In the genomic region with DNA sequence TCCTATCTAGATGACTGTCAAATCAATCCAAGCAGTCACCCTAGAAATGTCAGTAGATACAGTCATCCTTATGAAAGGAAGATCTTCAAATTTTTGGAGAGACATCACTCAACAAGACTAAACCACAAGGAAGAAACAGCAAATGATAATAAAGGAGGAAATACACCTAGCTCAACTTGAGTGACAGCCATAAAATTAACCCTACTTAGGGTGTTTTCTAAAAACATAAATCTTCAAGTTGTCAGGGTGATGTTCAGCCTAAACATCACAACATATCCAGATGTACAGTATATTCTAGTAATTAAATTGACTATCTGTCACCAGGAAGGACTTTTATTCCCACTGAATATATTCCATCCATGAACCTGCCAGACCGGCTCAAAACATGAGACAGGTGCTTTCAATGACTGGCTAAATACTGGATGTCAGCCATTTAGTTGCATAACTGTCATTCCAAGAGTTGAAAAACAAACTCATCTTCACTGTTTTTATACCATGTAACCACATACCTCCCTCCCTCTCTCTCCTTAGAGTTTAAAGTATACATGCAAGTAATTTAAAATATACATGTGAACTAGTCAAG, we compare ENCODE assay signal across 11 cellular contexts.
DNase-seq lines count a peak whose midpoint lies in the region; ATAC-seq and TF ChIP-seq lines count a peak whose summit lies in the region.
"Had no signal": no experiment of that assay in that cellular context is flagged by ENCODE, and none has a peak within 500 bp of the region (broad histone marks: within the 10 kb centered on the region; RNA-seq: fewer than 3 reads in every experiment).

No MANE protein-coding gene starts in this region.

- TF ChIP-seq CTCF in epithelial cell of esophagus (IDR thresholded peaks at IDR 0.05; ENCODE audit: insufficient read depth, low read depth, low read length, missing control alignments) (no peak), neural cell (IDR thresholded peaks at IDR 0.05; ENCODE audit: poor library complexity, severe bottlenecking) (no peak)

- intact Hi-C loops in activated CD4-positive, alpha-beta T cell treated with anti-CD3 and anti-CD28 coated beads, Interleukin-2, amount 10 ng/mL, durations not matched to agents 24 days and 14 days (cut with micrococcal nuclease) = no loop called here

- DNase-seq in HEK293T (ENCODE audit: extremely low spot score) = no peak
- peak; percentile 48 for DNase-seq in NCI-H510A treated with DMSO at 0.1 percent for 48 hours (lab: John Stamatoyannopoulos, UW)
- peak; percentile 81 for DNase-seq in epithelial cell of esophagus (ENCODE audit: low read depth)
- no peak for DNase-seq in NOMO-1 treated with dmso at 0.1 percent for 144 hours (lab: John Stamatoyannopoulos, UW; ENCODE audit: unreplicated experiment)
- DNase-seq in activated CD4-positive, alpha-beta T cell treated with anti-CD3 and anti-CD28 coated beads, Interleukin-2, amount 10 ng/mL, durations not matched to agents 24 days and 14 days = no peak
- DNase-seq: activated CD4-positive, alpha-beta T cell treated with anti-CD3 and anti-CD28 coated beads, Interleukin-2, amount 50 U/mL, for 48 hours; CD8-positive, alpha-beta T cell; T-helper 17 cell had no signal

- H3K4me3 Mint-ChIP-seq in activated CD4-positive, alpha-beta T cell treated with anti-CD3 and anti-CD28 coated beads, Interleukin-2, amount 10 ng/mL, durations not matched to agents 24 days and 14 days = no peak overlapping the region
- H3K4me3 Mint-ChIP-seq: CD8-positive, alpha-beta T cell; T-helper 17 cell had no signal

- H3F3A ChIP-seq in neural cell (ENCODE audit: insufficient read depth, low read length, poor library complexity, severe bottlenecking) = no peaks in the 10 kb centered on the region

- H3K4me1 Mint-ChIP-seq in activated CD4-positive, alpha-beta T cell treated with anti-CD3 and anti-CD28 coated beads, Interleukin-2, amount 10 ng/mL, durations not matched to agents 24 days and 14 days = no peaks in the 10 kb centered on the region
- H3K4me1 Mint-ChIP-seq: T-helper 17 cell had no signal

- no peaks in the 10 kb centered on the region for H3K36me3 Mint-ChIP-seq in activated CD4-positive, alpha-beta T cell treated with anti-CD3 and anti-CD28 coated beads, Interleukin-2, amount 10 ng/mL, durations not matched to agents 24 days and 14 days (ENCODE audit: low read depth)

- CTCF ChIA-PET in HEK293T (lab: Yijun Ruan, JAX) = no interaction called here

- no peaks in the 10 kb centered on the region for H3K79me2 ChIP-seq in neural cell (replicated peaks; ENCODE audit: insufficient read depth, low read length)

- H3K9me3 Mint-ChIP-seq in activated CD4-positive, alpha-beta T cell treated with anti-CD3 and anti-CD28 coated beads, Interleukin-2, amount 10 ng/mL, durations not matched to agents 24 days and 14 days = peaks cover 5% of the 10 kb centered on the region

- H4K20me1 ChIP-seq in neural cell (ENCODE audit: insufficient read depth) = no peaks in the 10 kb centered on the region

- H3K27me3 ChIP-seq in neural cell (ENCODE audit: insufficient read depth, low read depth, low read length) = no peaks in the 10 kb centered on the region
- H3K27me3 ChIP-seq: body of pancreas had no signal

- ATAC-seq in GM19467 (IDR thresholded peaks at IDR 0.05; ENCODE audit: unreplicated experiment) = no peak
- ATAC-seq: CD8-positive, alpha-beta T cell; T-helper 17 cell had no signal

- POLR2A ChIA-PET in HEK293T (lab: Yijun Ruan, JAX) = no interaction called here

- TF ChIP-seq RAD21 in neural cell (conservative IDR thresholded peaks at IDR 0.05) = no peak

- no peaks in the 10 kb centered on the region for H3K9me2 ChIP-seq in neural cell (ENCODE audit: insufficient read depth, low read length)

- no peak overlapping the region for H3K27ac ChIP-seq in neural cell (ENCODE audit: low read length)

- H3K9ac ChIP-seq in neural cell (ENCODE audit: low read length) = no peak overlapping the region

- no peak overlapping the region for H3K4me2 ChIP-seq in neural cell (ENCODE audit: low read length)

- no peak overlapping the region for H2AFZ ChIP-seq in neural cell (ENCODE audit: low read depth, low read length)

- H3K27ac Mint-ChIP-seq in activated CD4-positive, alpha-beta T cell treated with anti-CD3 and anti-CD28 coated beads, Interleukin-2, amount 10 ng/mL, durations not matched to agents 24 days and 14 days = no peak overlapping the region
- H3K27ac Mint-ChIP-seq: CD8-positive, alpha-beta T cell; T-helper 17 cell had no signal

- peak; percentile 87 for TF ChIP-seq EP300 in neural cell (conservative IDR thresholded peaks at IDR 0.05; ENCODE audit: poor library complexity, severe bottlenecking)

- H3K36me3 ChIP-seq in neural cell (ENCODE audit: insufficient read depth, low read length) = no peaks in the 10 kb centered on the region

- no peaks in the 10 kb centered on the region for H3K27me3 Mint-ChIP-seq in activated CD4-positive, alpha-beta T cell treated with anti-CD3 and anti-CD28 coated beads, Interleukin-2, amount 10 ng/mL, durations not matched to agents 24 days and 14 days
- H3K27me3 Mint-ChIP-seq: T-helper 17 cell had no signal

- H3K4me3 ChIP-seq in epithelial cell of esophagus (ENCODE audit: low read length) (no peak overlapping the region), neural cell (ENCODE audit: low read length) (no peak overlapping the region)
- H3K4me3 ChIP-seq: body of pancreas had no signal

- peaks cover 5% of the 10 kb centered on the region for H3K9me3 ChIP-seq in neural cell (ENCODE audit: low read length)

TF ChIP-seq in HEK293T, 16 proteins besides CTCF, POLR2A, EP300 and RAD21:
- no peak for TF ChIP-seq LEF1 (IDR thresholded peaks at IDR 0.05; ENCODE audit: borderline replicate concordance)
- TF ChIP-seq, protein P1, sequence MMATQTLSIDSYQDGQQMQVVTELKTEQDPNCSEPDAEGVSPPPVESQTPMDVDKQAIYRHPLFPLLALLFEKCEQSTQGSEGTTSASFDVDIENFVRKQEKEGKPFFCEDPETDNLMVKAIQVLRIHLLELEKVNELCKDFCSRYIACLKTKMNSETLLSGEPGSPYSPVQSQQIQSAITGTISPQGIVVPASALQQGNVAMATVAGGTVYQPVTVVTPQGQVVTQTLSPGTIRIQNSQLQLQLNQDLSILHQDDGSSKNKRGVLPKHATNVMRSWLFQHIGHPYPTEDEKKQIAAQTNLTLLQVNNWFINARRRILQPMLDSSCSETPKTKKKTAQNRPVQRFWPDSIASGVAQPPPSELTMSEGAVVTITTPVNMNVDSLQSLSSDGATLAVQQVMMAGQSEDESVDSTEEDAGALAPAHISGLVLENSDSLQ (IDR thresholded peaks at IDR 0.05) = peak; percentile 83

TF ChIP-seq in neural cell, 6 proteins besides CTCF, POLR2A, EP300 and RAD21:
- TF ChIP-seq MXI1 (conservative IDR thresholded peaks at IDR 0.05; ENCODE audit: poor library complexity, severe bottlenecking) (no peak), POLR2AphosphoS5 (IDR thresholded peaks at IDR 0.05) (peak; percentile 57)

Comparison
In these comparisons a context has a peak if more than half of its experiments do, and no peak if none do; other contexts are left out.
1. DNase-seq: peak in NCI-H510A treated with DMSO at 0.1 percent for 48 hours (single experiment) and epithelial cell of esophagus (single experiment); none in HEK293T (single experiment), NOMO-1 treated with dmso at 0.1 percent for 144 hours (single experiment) and activated CD4-positive, alpha-beta T cell treated with anti-CD3 and anti-CD28 coated beads, Interleukin-2, amount 10 ng/mL, durations not matched to agents 24 days and 14 days (single experiment).